16 cellular contexts compared by ENCODE assay signal in the genomic region with DNA sequence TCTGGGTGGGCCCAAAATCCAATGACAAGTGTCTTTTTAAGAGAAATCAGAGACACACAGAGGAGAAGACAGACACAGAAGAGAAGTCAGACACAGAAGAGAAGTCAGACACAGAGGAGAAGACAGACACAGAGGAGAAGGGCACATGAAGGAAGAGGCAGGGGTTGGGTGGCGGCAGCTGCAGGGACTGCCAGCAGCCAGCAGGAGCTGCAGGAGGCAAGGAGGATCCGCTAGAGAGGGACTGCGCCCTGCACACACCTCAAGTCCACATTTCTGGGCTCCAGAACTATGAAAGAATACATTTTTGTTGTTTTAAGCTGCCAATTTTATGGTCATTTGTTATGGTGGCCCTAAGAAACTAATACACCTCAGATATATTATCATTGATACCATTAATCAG.
DNase-seq lines count a peak whose midpoint lies in the region; ATAC-seq and TF ChIP-seq lines count a peak whose summit lies in the region.
"Had no signal": no experiment of that assay in that cellular context is flagged by ENCODE, and none has a peak within 500 bp of the region (broad histone marks: within the 10 kb centered on the region; RNA-seq: fewer than 3 reads in every experiment).

No MANE protein-coding gene starts in this region.

- no peak overlapping the region for H4K5ac ChIP-seq in H9 (ENCODE audit: insufficient read length, low read depth, low read length)

- H3K18ac ChIP-seq in H9 (ENCODE audit: insufficient read length, low read depth, low read length): no peak overlapping the region

- POLR2A ChIA-PET in WTC11 (lab: Charles Lee): no interaction called here

- DNase-seq in ELF-1 (ENCODE audit: low read depth, low spot score): peak; percentile 42
- DNase-seq in H9: peak; percentile 66
- DNase-seq in WTC11 (ENCODE audit: low spot score): peak; percentile 46
- DNase-seq in iPS-NIHi11 (ENCODE audit: low spot score): peak; percentile 65
- no peak for DNase-seq in HT-29 (ENCODE audit: low spot score)
- no peak for DNase-seq in HuH-7 (ENCODE audit: low spot score)
- no peak for DNase-seq in NCI-H2171 treated with DMSO at 0.1 percent for 48 hours (lab: John Stamatoyannopoulos, UW)
- DNase-seq: GF-D8; NCI-H187 treated with DMSO at 0.1 percent for 48 hours; NCI-H526 treated with DMSO at 0.1 percent for 48 hours; NK-92 treated with Interleukin-12 subunit alpha and Interleukin-12 subunit beta, amount 100 ng/mL, for 24 hours; Peyer's patch had no signal

- no peak overlapping the region for H3K4ac ChIP-seq in H9 (ENCODE audit: low read depth, low read length)

- no peak overlapping the region for H2BK5ac ChIP-seq in H9 (ENCODE audit: insufficient read length, low read length)

- no peak overlapping the region for H4K8ac ChIP-seq in H9 (replicated peaks; ENCODE audit: insufficient read length, low read depth, low read length)

- H4K91ac ChIP-seq in H9 (ENCODE audit: insufficient read length, low read depth, low read length): no peak overlapping the region

- H2BK120ac ChIP-seq in H9 (ENCODE audit: low read depth, low read length, poor library complexity, severe bottlenecking): no peak overlapping the region

- no peaks in the 10 kb centered on the region for H3K9me3 ChIP-seq in H9 (ENCODE audit: control insufficient read depth, low read depth, low read length)
- H3K9me3 ChIP-seq: Peyer's patch had no signal

- no peak overlapping the region for H3K23ac ChIP-seq in H9 (ENCODE audit: insufficient read length, low read depth, low read length)

- H2BK15ac ChIP-seq in H9 (ENCODE audit: low read depth, low read length): no peak overlapping the region

- H3K79me1 ChIP-seq in H9 (ENCODE audit: insufficient read depth, low read depth, low read length, poor library complexity, severe bottlenecking): no peaks in the 10 kb centered on the region

- H3K27me3 Mint-ChIP-seq in H9 (ENCODE audit: low read depth): no peaks in the 10 kb centered on the region
- no peaks in the 10 kb centered on the region for H3K27me3 Mint-ChIP-seq in WTC11 (ENCODE audit: low read depth)

- H3K9me3 Mint-ChIP-seq in H9 (no peaks in the 10 kb centered on the region), WTC11 (no peaks in the 10 kb centered on the region)
- H3K9me3 Mint-ChIP-seq: CD14-positive monocyte; T-helper 1 cell treated with Interleukin-12 subunit alpha and Interleukin-12 subunit beta and Interleukin-4 antibody, amounts not matched to agents 30 μg/mL and 1 μg/mL, for 36 hours had no signal

- H3K4me1 Mint-ChIP-seq in H9 (peaks cover 24 to 31% of the 10 kb centered on the region in 2 experiments), WTC11 (peaks cover 25% of the 10 kb centered on the region)
- H3K4me1 Mint-ChIP-seq: CD14-positive monocyte had no signal

- H3T11ph ChIP-seq in H9 (ENCODE audit: low read length): no peak overlapping the region

- H3K56ac ChIP-seq in H9 (ENCODE audit: insufficient read length, low read depth, low read length): no peak overlapping the region

- no peak overlapping the region for H2AFZ ChIP-seq in H9 (ENCODE audit: low read length)

- no peak overlapping the region for H3K27ac ChIP-seq in H9 (ENCODE audit: insufficient read length, low read depth, low read length)
- H3K27ac ChIP-seq: Peyer's patch, SJSA1 had no signal

- H3K79me2 ChIP-seq in H9 (ENCODE audit: insufficient read depth, low read length): no peaks in the 10 kb centered on the region

- H3K27ac Mint-ChIP-seq in H9 (no peak overlapping the region; a peak in 1 of 7 replicates), WTC11 (no peak overlapping the region)
- H3K27ac Mint-ChIP-seq: CD14-positive monocyte; T-helper 1 cell treated with Interleukin-12 subunit alpha and Interleukin-12 subunit beta and Interleukin-4 antibody, amounts not matched to agents 30 μg/mL and 1 μg/mL, for 36 hours had no signal

- H3K27me3 ChIP-seq in H9 (ENCODE audit: insufficient read depth, low read length): no peaks in the 10 kb centered on the region
- H3K27me3 ChIP-seq: Peyer's patch had no signal

- TF ChIP-seq CTCF in H9 (conservative IDR thresholded peaks at IDR 0.05) (peak; percentile 64), WTC11 (IDR thresholded peaks at IDR 0.05) (no peak)

- CTCF ChIA-PET in WTC11 (lab: Charles Lee): interaction anchor here (0.7 to 1.5 kb wide), 12 partner anchors 9 to 173 kb away, joined by 3 to 8 read pairs (median 3); no protein-coding TSS in a partner anchor

- no peak overlapping the region for H3K9ac ChIP-seq in H9 (ENCODE audit: extremely low read depth, insufficient read length, low read length)

- H3K4me3 Mint-ChIP-seq in H9 (no peak overlapping the region), WTC11 (no peak overlapping the region)
- H3K4me3 Mint-ChIP-seq: CD14-positive monocyte; T-helper 1 cell treated with Interleukin-12 subunit alpha and Interleukin-12 subunit beta and Interleukin-4 antibody, amounts not matched to agents 30 μg/mL and 1 μg/mL, for 36 hours had no signal

- no peak overlapping the region for H3K14ac ChIP-seq in H9 (ENCODE audit: insufficient read depth, low read length)

- peak; percentile 95 for ATAC-seq in WTC11
- ATAC-seq: GM12878 had no signal

- no peaks in the 10 kb centered on the region for H4K20me1 ChIP-seq in H9 (ENCODE audit: control insufficient read depth, insufficient read depth, insufficient read length)

- H2BK12ac ChIP-seq in H9 (ENCODE audit: insufficient read length, low read depth, low read length): no peak overlapping the region

- H3K23me2 ChIP-seq in H9 (ENCODE audit: insufficient read length, low read depth, low read length, poor library complexity, severe bottlenecking): no peaks in the 10 kb centered on the region

- H3K4me2 ChIP-seq in H9 (ENCODE audit: insufficient read depth, insufficient read length, low read length): no peak overlapping the region

- no peak overlapping the region for H2BK20ac ChIP-seq in H9 (ENCODE audit: low read depth, low read length, poor library complexity, severe bottlenecking)

- H2AK5ac ChIP-seq in H9 (ENCODE audit: insufficient read length, low read length): no peak overlapping the region

- peaks cover 0 to 2% (median 0%) of the 10 kb centered on the region in 3 experiments; a peak in 2 of 7 replicates for H3K36me3 Mint-ChIP-seq in H9 (ENCODE audit: insufficient read depth in 1 of 3, low read depth in 3 of 3)
- H3K36me3 Mint-ChIP-seq in WTC11: no peaks in the 10 kb centered on the region
- H3K36me3 Mint-ChIP-seq: CD14-positive monocyte had no signal

- H3K4me1 ChIP-seq in H9 (ENCODE audit: insufficient read depth, low read length): no peaks in the 10 kb centered on the region
- H3K4me1 ChIP-seq: Peyer's patch, SJSA1 had no signal

- WGBS in H9 (ENCODE audit: extremely low coverage, insufficient read length, low lambda C conversion rate): no CpG with 5 or more reads among the region's 3 CpGs

TF ChIP-seq in WTC11, 78 proteins besides CTCF, POLR2A, EP300 and RAD21 (continues in another document):
- TF ChIP-seq RORB (CRISPR knock-in tag; IDR thresholded peaks at IDR 0.05): no peak
- TF ChIP-seq, protein P1, sequence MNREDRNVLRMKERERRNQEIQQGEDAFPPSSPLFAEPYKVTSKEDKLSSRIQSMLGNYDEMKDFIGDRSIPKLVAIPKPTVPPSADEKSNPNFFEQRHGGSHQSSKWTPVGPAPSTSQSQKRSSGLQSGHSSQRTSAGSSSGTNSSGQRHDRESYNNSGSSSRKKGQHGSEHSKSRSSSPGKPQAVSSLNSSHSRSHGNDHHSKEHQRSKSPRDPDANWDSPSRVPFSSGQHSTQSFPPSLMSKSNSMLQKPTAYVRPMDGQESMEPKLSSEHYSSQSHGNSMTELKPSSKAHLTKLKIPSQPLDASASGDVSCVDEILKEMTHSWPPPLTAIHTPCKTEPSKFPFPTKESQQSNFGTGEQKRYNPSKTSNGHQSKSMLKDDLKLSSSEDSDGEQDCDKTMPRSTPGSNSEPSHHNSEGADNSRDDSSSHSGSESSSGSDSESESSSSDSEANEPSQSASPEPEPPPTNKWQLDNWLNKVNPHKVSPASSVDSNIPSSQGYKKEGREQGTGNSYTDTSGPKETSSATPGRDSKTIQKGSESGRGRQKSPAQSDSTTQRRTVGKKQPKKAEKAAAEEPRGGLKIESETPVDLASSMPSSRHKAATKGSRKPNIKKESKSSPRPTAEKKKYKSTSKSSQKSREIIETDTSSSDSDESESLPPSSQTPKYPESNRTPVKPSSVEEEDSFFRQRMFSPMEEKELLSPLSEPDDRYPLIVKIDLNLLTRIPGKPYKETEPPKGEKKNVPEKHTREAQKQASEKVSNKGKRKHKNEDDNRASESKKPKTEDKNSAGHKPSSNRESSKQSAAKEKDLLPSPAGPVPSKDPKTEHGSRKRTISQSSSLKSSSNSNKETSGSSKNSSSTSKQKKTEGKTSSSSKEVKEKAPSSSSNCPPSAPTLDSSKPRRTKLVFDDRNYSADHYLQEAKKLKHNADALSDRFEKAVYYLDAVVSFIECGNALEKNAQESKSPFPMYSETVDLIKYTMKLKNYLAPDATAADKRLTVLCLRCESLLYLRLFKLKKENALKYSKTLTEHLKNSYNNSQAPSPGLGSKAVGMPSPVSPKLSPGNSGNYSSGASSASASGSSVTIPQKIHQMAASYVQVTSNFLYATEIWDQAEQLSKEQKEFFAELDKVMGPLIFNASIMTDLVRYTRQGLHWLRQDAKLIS (CRISPR knock-in tag; IDR thresholded peaks at IDR 0.05; ENCODE audit: borderline replicate concordance): no peak
- no peak for TF ChIP-seq ESRRA (CRISPR knock-in tag; IDR thresholded peaks at IDR 0.05; ENCODE audit: borderline replicate concordance)
- TF ChIP-seq ZNF396 (CRISPR knock-in tag; IDR thresholded peaks at IDR 0.05; ENCODE audit: borderline replicate concordance): no peak
- TF ChIP-seq NR2C2 (CRISPR knock-in tag; IDR thresholded peaks at IDR 0.05): no peak
- no peak for TF ChIP-seq CBFB (CRISPR knock-in tag; IDR thresholded peaks at IDR 0.05; ENCODE audit: low read depth)
- no peak for TF ChIP-seq JUN (CRISPR knock-in tag; IDR thresholded peaks at IDR 0.05)

Comparison
In these comparisons a context has a peak if more than half of its experiments do, and no peak if none do; other contexts are left out.
1. DNase-seq: peak in ELF-1 (single experiment), H9 (single experiment), WTC11 (single experiment) and iPS-NIHi11 (single experiment); none in HT-29 (single experiment), HuH-7 (single experiment) and NCI-H2171 treated with DMSO at 0.1 percent for 48 hours (single experiment).